In the genomic region with DNA sequence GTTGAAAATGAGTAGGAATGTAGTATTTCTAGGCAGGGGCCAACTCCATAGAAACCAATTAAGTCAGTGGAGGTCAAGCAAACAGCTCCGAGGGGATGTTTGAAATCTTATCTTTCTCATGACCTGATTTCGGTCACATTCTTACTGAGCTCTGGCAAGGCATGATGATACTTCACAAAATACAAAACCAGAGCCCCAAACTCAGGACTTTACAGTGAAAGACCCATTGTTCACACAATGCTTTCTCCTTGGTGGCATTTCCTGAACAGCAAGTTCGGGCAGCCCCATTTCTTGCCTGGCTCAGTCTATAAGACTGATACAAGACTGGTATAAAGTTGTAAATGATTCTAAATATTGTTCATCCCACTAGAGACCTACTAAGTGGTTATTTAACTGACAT, we compare ENCODE assay signal across 23 cellular contexts. TPM values are rescaled to one million over a fixed set of nuclear protein-coding genes. Genes with fewer than 3 reads are reported as not detected.
DNase-seq lines count a peak whose midpoint lies in the region; ATAC-seq and TF ChIP-seq lines count a peak whose summit lies in the region.
"Had no signal": no experiment of that assay in that cellular context is flagged by ENCODE, and none has a peak within 500 bp of the region (broad histone marks: within the 10 kb centered on the region; RNA-seq: fewer than 3 reads in every experiment).

No MANE protein-coding gene starts in this region.

- H2AFZ ChIP-seq in mammary epithelial cell (ENCODE audit: low read depth, low read length) (peak overlapping the region; percentile 78), osteoblast (ENCODE audit: low read length) (no peak overlapping the region)

- DNase-seq in mammary epithelial cell (peak; percentile 79), MCF 10A (ENCODE audit: unreplicated experiment) (no peak), foreskin keratinocyte (peak; percentile 34 to 42), type B pancreatic cell (ENCODE audit: extremely low spot score, unreplicated experiment) (no peak), AG08395 (ENCODE audit: low spot score) (no peak), foreskin fibroblast (no peak), osteoblast (ENCODE audit: insufficient read length, low spot score, missing footprints) (no peak)
- DNase-seq: ACHN; C1 segment of cervical spinal cord; CD8-positive, alpha-beta T cell; GDM1; KBM-7; NCI-H1092; NCI-H1436; NCI-H187 treated with DMSO at 0.1 percent for 48 hours; NCI-H2107; NCI-H446 treated with DMSO at 0.1 percent for 48 hours; NCI-H526 treated with DMSO at 0.1 percent for 48 hours; OCI-M1 had no signal

- H3K4me2 ChIP-seq in mammary epithelial cell (ENCODE audit: insufficient read depth, low read depth, low read length) (peak overlapping the region; percentile 67), osteoblast (ENCODE audit: insufficient read depth, low read length) (no peak overlapping the region)

- no peaks in the 10 kb centered on the region for H3K79me2 ChIP-seq in mammary epithelial cell (ENCODE audit: insufficient read depth, low read length)
- H3K79me2 ChIP-seq in osteoblast (ENCODE audit: insufficient read depth, low read length): no peaks in the 10 kb centered on the region

- dilution Hi-C loops in mammary epithelial cell (cut with HindIII; ENCODE audit: low sequenced_read_pairs): no loop called here

- intact Hi-C loops in mammary epithelial cell (cut with micrococcal nuclease) (no loop called here), MCF 10A (cut with micrococcal nuclease) (no loop called here)

- peaks cover 7% of the 10 kb centered on the region for H3K36me3 Mint-ChIP-seq in MCF 10A (ENCODE audit: insufficient read depth, unreplicated experiment)
- H3K36me3 Mint-ChIP-seq in type B pancreatic cell: peaks cover 4% of the 10 kb centered on the region
- H3K36me3 Mint-ChIP-seq: CD8-positive, alpha-beta T cell had no signal

- ATAC-seq in foreskin keratinocyte: peak; percentile 28
- ATAC-seq: CD8-positive, alpha-beta T cell had no signal

- H3K9me3 ChIP-seq in mammary epithelial cell (replicated peaks; ENCODE audit: insufficient read depth, low read length): no peaks in the 10 kb centered on the region
- H3K9me3 ChIP-seq in mesodermal cell (ENCODE audit: control insufficient read depth, low read length): no peaks in the 10 kb centered on the region
- no peaks in the 10 kb centered on the region for H3K9me3 ChIP-seq in osteoblast (ENCODE audit: low read depth, low read length)

- no peaks in the 10 kb centered on the region for H3K27me3 ChIP-seq in mammary epithelial cell (ENCODE audit: insufficient read depth, low read length)
- H3K27me3 ChIP-seq in foreskin keratinocyte: no peaks in the 10 kb centered on the region
- no peaks in the 10 kb centered on the region for H3K27me3 ChIP-seq in osteoblast (ENCODE audit: insufficient read depth, low read length)

- H3K4me1 Mint-ChIP-seq in MCF 10A (ENCODE audit: insufficient read depth, unreplicated experiment) (no peaks in the 10 kb centered on the region), type B pancreatic cell (ENCODE audit: unreplicated experiment) (peaks cover 56% of the 10 kb centered on the region)

- CTCF ChIA-PET in mammary epithelial cell (lab: Charles Lee; ENCODE audit: low non-redundant PET): no interaction called here
- CTCF ChIA-PET in MCF 10A (lab: Yijun Ruan, JAX): interaction anchor here (0.7 to 0.9 kb wide), 2 partner anchors 13 to 42 kb away, joined by 3 read pairs; no protein-coding TSS in a partner anchor

- H3K4me3 ChIP-seq in mammary epithelial cell (replicated peaks in 1 of 3; ENCODE audit: insufficient read depth in 1 of 3, low read depth in 2 of 3, low read length in 3 of 3) (no peak overlapping the region), mesodermal cell (ENCODE audit: extremely low read depth, insufficient read depth, low read length, poor library complexity, severe bottlenecking) (no peak overlapping the region), foreskin fibroblast (ENCODE audit: low read depth in 1 of 2, low read length in 2 of 2) (no peak overlapping the region), osteoblast (ENCODE audit: insufficient read depth, low read length) (no peak overlapping the region)

- H3K27ac ChIP-seq in mammary epithelial cell (ENCODE audit: insufficient read depth, low read depth, low read length): peak overlapping the region; percentile 67
- no peak overlapping the region for H3K27ac ChIP-seq in foreskin keratinocyte
- peak overlapping the region; percentile 62 for H3K27ac ChIP-seq in mesodermal cell (ENCODE audit: low read depth, low read length, severe bottlenecking)
- no peak overlapping the region for H3K27ac ChIP-seq in osteoblast (ENCODE audit: low read depth, low read length)
- H3K27ac ChIP-seq: 22Rv1, HL-60 had no signal

- WGBS in mammary epithelial cell (ENCODE audit: low coverage, missing lambda C conversion rate): 0% methylated on average over 3 of the region's 3 CpGs
- 64 to 80% methylated on average over 1 to 2 of the region's 3 CpGs for WGBS in mesodermal cell (ENCODE audit: insufficient coverage in 2 of 2), 2 experiments

- in situ Hi-C loops in mammary epithelial cell (cut with MboI; ENCODE audit: low sequenced_read_pairs in 2 of 2): no loop called here

- peaks cover 7% of the 10 kb centered on the region for H3K4me1 ChIP-seq in mammary epithelial cell (ENCODE audit: insufficient read depth, low read length)
- H3K4me1 ChIP-seq in foreskin keratinocyte: peaks cover 8% of the 10 kb centered on the region
- H3K4me1 ChIP-seq in mesodermal cell (ENCODE audit: control insufficient read depth, insufficient read depth, low read length, poor library complexity, severe bottlenecking): peaks cover 4% of the 10 kb centered on the region
- no peaks in the 10 kb centered on the region for H3K4me1 ChIP-seq in osteoblast (ENCODE audit: insufficient read depth, low read length)

- H3K27me3 Mint-ChIP-seq in MCF 10A (ENCODE audit: insufficient read depth, unreplicated experiment) (no peaks in the 10 kb centered on the region), type B pancreatic cell (no peaks in the 10 kb centered on the region)

- POLR2A ChIA-PET in MCF 10A (lab: Yijun Ruan, JAX): no interaction called here

- H4K20me1 ChIP-seq in mammary epithelial cell (ENCODE audit: insufficient read depth, low read length): no peaks in the 10 kb centered on the region
- H4K20me1 ChIP-seq in osteoblast (ENCODE audit: insufficient read depth, low read length): no peaks in the 10 kb centered on the region

- BruUV-seq in mammary epithelial cell (replicated peaks; lab: Mats Ljungman, UMichigan) (no TSS peak), MCF 10A (replicated peaks; lab: Mats Ljungman, UMichigan) (no TSS peak)

- no peak overlapping the region for H3K27ac Mint-ChIP-seq in MCF 10A (ENCODE audit: low read depth, unreplicated experiment)
- H3K27ac Mint-ChIP-seq in type B pancreatic cell: peak overlapping the region; percentile 46
- H3K27ac Mint-ChIP-seq: CD8-positive, alpha-beta T cell had no signal

- no peak overlapping the region for H3K9ac ChIP-seq in mammary epithelial cell (ENCODE audit: insufficient read depth, low read length)

- H3K9me3 Mint-ChIP-seq in MCF 10A (ENCODE audit: unreplicated experiment): no peaks in the 10 kb centered on the region
- H3K9me3 Mint-ChIP-seq in type B pancreatic cell: no peaks in the 10 kb centered on the region

- TF ChIP-seq CTCF in mammary epithelial cell (conservative IDR thresholded peaks at IDR 0.05 in 1 of 2, IDR thresholded peaks at IDR 0.05 in 1 of 2; ENCODE audit: extremely low read depth in 1 of 2, insufficient read depth in 1 of 2, low read depth in 1 of 2, low read length in 2 of 2) (no peak), MCF 10A (IDR thresholded peaks at IDR 0.05; ENCODE audit: unreplicated experiment) (no peak), foreskin keratinocyte (conservative IDR thresholded peaks at IDR 0.05) (no peak), type B pancreatic cell (conservative IDR thresholded peaks at IDR 0.05) (no peak), foreskin fibroblast (IDR thresholded peaks at IDR 0.05; ENCODE audit: low read depth, low read length) (no peak), osteoblast (IDR thresholded peaks at IDR 0.05; ENCODE audit: extremely low read depth, low read depth, low read length) (no peak)

- no peaks in the 10 kb centered on the region for H3K36me3 ChIP-seq in mammary epithelial cell (ENCODE audit: insufficient read depth, low read length)
- H3K36me3 ChIP-seq in mesodermal cell (ENCODE audit: control insufficient read depth, insufficient read depth, low read length): no peaks in the 10 kb centered on the region
- H3K36me3 ChIP-seq in osteoblast (ENCODE audit: insufficient read depth, low read length): no peaks in the 10 kb centered on the region

- no peak overlapping the region for H3K4me3 Mint-ChIP-seq in MCF 10A (ENCODE audit: unreplicated experiment)
- H3K4me3 Mint-ChIP-seq in type B pancreatic cell: no peak overlapping the region
- H3K4me3 Mint-ChIP-seq: CD8-positive, alpha-beta T cell had no signal

RNA-seq across cellular contexts. Expression of gene LAMA1, which starts 53.3 kb away (rescaled TPM):
- 100 to 1,000 TPM in 1 of 2 donors, 10 to 100 TPM in 1; 48.4 to 104 TPM for total RNA-seq in mammary epithelial cell
- polyA plus RNA-seq in mammary epithelial cell: 24.9 TPM
- 79.6 TPM for polyA minus RNA-seq in mammary epithelial cell
- 9.6 and 11.3 TPM in 2 replicates for total RNA-seq in MCF 10A (2022)
- total RNA-seq in foreskin keratinocyte: 1.5 and 7.5 TPM in 2 replicates
- 0.96 and 5.4 TPM in 2 replicates for polyA plus RNA-seq in foreskin keratinocyte
- polyA plus RNA-seq in mesodermal cell (2013, experiment 1 of 2): 41.0 TPM
- 37.3 TPM for polyA plus RNA-seq in mesodermal cell (2013, experiment 2 of 2)
- 59.3 and 75.0 TPM in 2 replicates for total RNA-seq in type B pancreatic cell (ENCODE audit: low replicate concordance)
- 8.3 and 11.2 TPM in 2 replicates for total RNA-seq in osteoblast
- total RNA-seq: CD8-positive, alpha-beta T cell; HT-29 had no signal

Comparison
In these comparisons a context has a peak if more than half of its experiments do, and no peak if none do; other contexts are left out.
1. DNase-seq: peak in mammary epithelial cell (single experiment) and foreskin keratinocyte (2 of 2); none in MCF 10A (single experiment), type B pancreatic cell (single experiment), AG08395 (single experiment), foreskin fibroblast (0 of 2) and osteoblast (single experiment).
2. H3K27ac ChIP-seq: peak in mammary epithelial cell (single experiment) and mesodermal cell (single experiment); none in foreskin keratinocyte (single experiment) and osteoblast (single experiment).